Comparison of ENCODE assay signal across 8 cellular contexts in genomic region chr19:795691-796581, GRCh38. TPM values are rescaled to one million over a fixed set of nuclear protein-coding genes. Genes with fewer than 3 reads are reported as not detected.
DNase-seq lines count a peak whose midpoint lies in the region; ATAC-seq and TF ChIP-seq lines count a peak whose summit lies in the region.

No MANE protein-coding gene starts in this region.

- no peak for DNase-seq in activated T-cell treated with anti-CD3 and anti-CD28 coated beads, Interleukin-2, amount 50 U/mL, for 4 hours
- DNase-seq in activated T-cell treated with anti-CD3 and anti-CD28 coated beads for 4 hours (no peak), astrocyte of the spinal cord (ENCODE audit: low read depth, low spot score) (no peak), lower lobe of right lung (no peak), DMS79 (lab: John Stamatoyannopoulos, UW) (no peak), glomerular visceral epithelial cell (ENCODE audit: extremely low spot score) (no peak)

- in situ Hi-C loops in astrocyte of the spinal cord (cut with HindIII; ENCODE audit: low sequenced_read_pairs): no loop called here

- no peaks in the 10 kb centered on the region for H3K9me3 ChIP-seq in lower lobe of right lung
- no peaks in the 10 kb centered on the region for H3K9me3 ChIP-seq in thymus (ENCODE audit: control insufficient read depth)

- TF ChIP-seq CTCF in astrocyte of the spinal cord (IDR thresholded peaks at IDR 0.05; ENCODE audit: low read depth, low read length) (no peak), lower lobe of right lung (IDR thresholded peaks at IDR 0.05) (no peak)

- H3K27ac ChIP-seq in lower lobe of right lung (peak overlapping the region; percentile 82), thymus (ENCODE audit: low read depth) (no peak overlapping the region)

- H3K4me3 Mint-ChIP-seq in activated T-cell treated with anti-CD3 and anti-CD28 coated beads, Interleukin-2, amount 50 U/mL, for 4 hours: peak overlapping the region; percentile 93

- H3K4me1 Mint-ChIP-seq in activated T-cell treated with anti-CD3 and anti-CD28 coated beads, Interleukin-2, amount 50 U/mL, for 4 hours (ENCODE audit: low read depth): peaks cover 19% of the 10 kb centered on the region

- H3K36me3 ChIP-seq in lower lobe of right lung (peaks cover 20% of the 10 kb centered on the region), thymus (ENCODE audit: control insufficient read depth, insufficient read depth) (peaks cover 17% of the 10 kb centered on the region)

- no peaks in the 10 kb centered on the region for H3K9me3 Mint-ChIP-seq in activated T-cell treated with anti-CD3 and anti-CD28 coated beads, Interleukin-2, amount 50 U/mL, for 4 hours

- intact Hi-C loops in lower lobe of right lung (cut with DNase I): no loop called here

- H3K27me3 Mint-ChIP-seq in activated T-cell treated with anti-CD3 and anti-CD28 coated beads, Interleukin-2, amount 50 U/mL, for 4 hours (ENCODE audit: low read depth): no peaks in the 10 kb centered on the region

- ATAC-seq in activated T-cell treated with anti-CD3 and anti-CD28 coated beads, Interleukin-2, amount 50 U/mL, for 4 hours: no peak
- ATAC-seq in lower lobe of right lung (no peak), HG03460 (IDR thresholded peaks at IDR 0.05; ENCODE audit: unreplicated experiment) (no peak)

- H3K4me1 ChIP-seq in lower lobe of right lung (peaks cover 45% of the 10 kb centered on the region), thymus (ENCODE audit: control insufficient read depth, insufficient read depth, low read length) (peaks cover 14% of the 10 kb centered on the region)

- peak overlapping the region; percentile 61 for H3K4me3 ChIP-seq in astrocyte of the spinal cord (ENCODE audit: low read depth, low read length)
- H3K4me3 ChIP-seq in lower lobe of right lung: peak overlapping the region; percentile 71
- H3K4me3 ChIP-seq in thymus (ENCODE audit: low read length): peak overlapping the region; percentile 64

- WGBS in thymus: 87% methylated on average over 39 of the region's 39 CpGs

- H3K36me3 Mint-ChIP-seq in activated T-cell treated with anti-CD3 and anti-CD28 coated beads, Interleukin-2, amount 50 U/mL, for 4 hours (ENCODE audit: insufficient read depth): peaks cover 19% of the 10 kb centered on the region

- H3K27me3 ChIP-seq in lower lobe of right lung (ENCODE audit: low read depth) (no peaks in the 10 kb centered on the region), thymus (ENCODE audit: control insufficient read depth, insufficient read depth) (no peaks in the 10 kb centered on the region)

RNA-seq across cellular contexts. Expression of gene PTBP1, which starts 1.3 kb away (rescaled TPM):
- total RNA-seq in activated T-cell treated with anti-CD3 and anti-CD28 coated beads, Interleukin-2, amount 50 U/mL, for 4 hours: 1,000 to 10,000 TPM; 1,071 to 1,170 (median 1,104) TPM
- total RNA-seq in lower lobe of right lung: 254 TPM
- 129 TPM for polyA plus RNA-seq in thymus

RNA-seq across cellular contexts. Expression of gene PLPPR3, which starts 25.8 kb away (rescaled TPM):
- total RNA-seq in activated T-cell treated with anti-CD3 and anti-CD28 coated beads, Interleukin-2, amount 50 U/mL, for 4 hours: under 1 TPM in 1 of 3 donors, not detected in 2; 0.24 TPM
- total RNA-seq in lower lobe of right lung: 2.1 TPM
- 0.16 TPM for polyA plus RNA-seq in thymus

RNA-seq across cellular contexts. Expression of gene AZU1, which starts 31.7 kb away (rescaled TPM):
- not detected for total RNA-seq in activated T-cell treated with anti-CD3 and anti-CD28 coated beads, Interleukin-2, amount 50 U/mL, for 4 hours
- total RNA-seq in lower lobe of right lung: 1.7 TPM
- 5.7 TPM for polyA plus RNA-seq in thymus

RNA-seq across cellular contexts. Expression of gene PRTN3, which starts 44.9 kb away (rescaled TPM):
- total RNA-seq in activated T-cell treated with anti-CD3 and anti-CD28 coated beads, Interleukin-2, amount 50 U/mL, for 4 hours: not detected
- not detected for total RNA-seq in lower lobe of right lung
- polyA plus RNA-seq in thymus: 15.4 TPM

RNA-seq across cellular contexts. Expression of gene MISP, which starts 45.0 kb away (rescaled TPM):
- under 1 TPM in 1 of 3 donors, not detected in 2; 0.08 TPM for total RNA-seq in activated T-cell treated with anti-CD3 and anti-CD28 coated beads, Interleukin-2, amount 50 U/mL, for 4 hours
- 8.9 TPM for total RNA-seq in lower lobe of right lung
- polyA plus RNA-seq in thymus: 2.4 TPM
